In genomic region chr16:19113577-19114358, GRCh38 we compare ENCODE assay signal across 8 cellular contexts. TPM values are rescaled to one million over a fixed set of nuclear protein-coding genes. Genes with fewer than 3 reads are reported as not detected.
DNase-seq lines count a peak whose midpoint lies in the region; ATAC-seq and TF ChIP-seq lines count a peak whose summit lies in the region.

Gene ITPRIPL2, plus strand, starts transcription at chr16:19113964. Its CDS starts 498 bp downstream, at chr16:19114462.

- H3K27ac ChIP-seq in mammary epithelial cell (ENCODE audit: insufficient read depth, low read depth, low read length) = peak within 1 kb of the TSS; percentile 50

- intact Hi-C loops in mammary epithelial cell (cut with micrococcal nuclease) = no loop called here
- intact Hi-C loops in sciatic nerve (cut with DNase I) = no loop called here

- H3K27me3 ChIP-seq in NT2/D1 (ENCODE audit: insufficient read depth, insufficient read length) = peaks cover 3% of the 10 kb centered on the region
- no peaks in the 10 kb centered on the region for H3K27me3 ChIP-seq in mammary epithelial cell (ENCODE audit: insufficient read depth, low read length)
- H3K27me3 ChIP-seq in iPS-15b (ENCODE audit: control insufficient read depth, insufficient read depth, low read length) = peaks cover 16% of the 10 kb centered on the region

- no peak for TF ChIP-seq CTCF in mammary epithelial cell (conservative IDR thresholded peaks at IDR 0.05 in 1 of 2, IDR thresholded peaks at IDR 0.05 in 1 of 2; ENCODE audit: extremely low read depth in 1 of 2, insufficient read depth in 1 of 2, low read depth in 1 of 2, low read length in 2 of 2)

- H3K9ac ChIP-seq in NT2/D1 (ENCODE audit: insufficient read length, low read depth) = peak within 1 kb of the TSS; percentile 93
- H3K9ac ChIP-seq in mammary epithelial cell (ENCODE audit: insufficient read depth, low read length) = peak within 1 kb of the TSS; percentile 35
- no peak within 1 kb of the TSS for H3K9ac ChIP-seq in iPS-15b (ENCODE audit: low read depth, low read length)

- peak within 1 kb of the TSS; percentile 71 for H3K4me3 ChIP-seq in NT2/D1 (ENCODE audit: insufficient read length, low read depth)
- peak within 1 kb of the TSS; percentile 57 to 84 (median 74) for H3K4me3 ChIP-seq in mammary epithelial cell (replicated peaks in 1 of 3; ENCODE audit: insufficient read depth in 1 of 3, low read depth in 2 of 3, low read length in 3 of 3)
- peak within 1 kb of the TSS; percentile 47 for H3K4me3 ChIP-seq in iPS-15b (ENCODE audit: low read depth, low read length)

- H2AFZ ChIP-seq in mammary epithelial cell (ENCODE audit: low read depth, low read length) = peak within 1 kb of the TSS; percentile 96

- ATAC-seq in GM19455 (IDR thresholded peaks at IDR 0.05; ENCODE audit: unreplicated experiment) (peak; percentile 50), sciatic nerve (peak; percentile 93), GM21381 (IDR thresholded peaks at IDR 0.05; ENCODE audit: unreplicated experiment) (no peak), GM18517 (IDR thresholded peaks at IDR 0.05; ENCODE audit: unreplicated experiment) (no peak)

- peak; percentile 77 for DNase-seq in COLO829 (ENCODE audit: low spot score)
- no peak for DNase-seq in NT2/D1 (ENCODE audit: low read depth, low spot score)
- DNase-seq in mammary epithelial cell = peak; percentile 80
- DNase-seq in sciatic nerve (ENCODE audit: low spot score) = peak; percentile 91

- dilution Hi-C loops in mammary epithelial cell (cut with HindIII; ENCODE audit: low sequenced_read_pairs) = loop anchor here (5.0 kb wide), 1 partner anchor 99 kb away; no protein-coding TSS in a partner anchor

- H3K9me3 ChIP-seq in NT2/D1 (ENCODE audit: insufficient read depth, low read length) (no peaks in the 10 kb centered on the region; the same call in 1 of the 2 replicates), mammary epithelial cell (replicated peaks; ENCODE audit: insufficient read depth, low read length) (no peaks in the 10 kb centered on the region), iPS-15b (ENCODE audit: control insufficient read depth, insufficient read depth, low read length) (no peaks in the 10 kb centered on the region)

- H4K20me1 ChIP-seq in mammary epithelial cell (ENCODE audit: insufficient read depth, low read length) = no peaks in the 10 kb centered on the region

- H3K36me3 ChIP-seq in NT2/D1 (ENCODE audit: insufficient read depth, insufficient read length, low read length) = peaks cover 36% of the 10 kb centered on the region
- no peaks in the 10 kb centered on the region for H3K36me3 ChIP-seq in mammary epithelial cell (ENCODE audit: insufficient read depth, low read length)
- H3K36me3 ChIP-seq in iPS-15b (ENCODE audit: control insufficient read depth, insufficient read depth, low read length) = no peaks in the 10 kb centered on the region

- CTCF ChIA-PET in mammary epithelial cell (lab: Charles Lee; ENCODE audit: low non-redundant PET) = interaction anchor here (0.5 kb wide), 1 partner anchor 312 kb away, joined by 5 read pairs; no protein-coding TSS in a partner anchor

- BruUV-seq in mammary epithelial cell (replicated peaks; lab: Mats Ljungman, UMichigan) = TSS peak; percentile 26

- peaks cover 49% of the 10 kb centered on the region for H3K79me2 ChIP-seq in mammary epithelial cell (ENCODE audit: insufficient read depth, low read length)

- H3K4me2 ChIP-seq in mammary epithelial cell (ENCODE audit: insufficient read depth, low read depth, low read length) = peak within 1 kb of the TSS; percentile 99

- in situ Hi-C loops in mammary epithelial cell (cut with MboI; ENCODE audit: low sequenced_read_pairs in 2 of 2) = no loop called here

- WGBS in mammary epithelial cell (ENCODE audit: low coverage, missing lambda C conversion rate) = 0% methylated on average over 5 of the region's 74 CpGs

- H3K4me1 ChIP-seq in NT2/D1 (ENCODE audit: insufficient read depth, insufficient read length) = peaks cover 9% of the 10 kb centered on the region
- peaks cover 44% of the 10 kb centered on the region for H3K4me1 ChIP-seq in mammary epithelial cell (ENCODE audit: insufficient read depth, low read length)
- H3K4me1 ChIP-seq in iPS-15b (ENCODE audit: control insufficient read depth, insufficient read depth, low read length) = peaks cover 10% of the 10 kb centered on the region

RNA-seq across cellular contexts. Expression of gene ITPRIPL2, which starts in this region (rescaled TPM):
- total RNA-seq in mammary epithelial cell = 10 to 100 TPM; 44.0 to 53.3 TPM
- polyA plus RNA-seq in mammary epithelial cell = 12.9 TPM
- 27.9 TPM for polyA minus RNA-seq in mammary epithelial cell
- 57.6 TPM for total RNA-seq in sciatic nerve

Comparison
In these comparisons a context has a peak if more than half of its experiments do, and no peak if none do; other contexts are left out.
1. ATAC-seq: peak in GM19455 (single experiment) and sciatic nerve (single experiment); none in GM21381 (single experiment) and GM18517 (single experiment).
2. Peak in every context shown above with its lines, with median percentiles within 50 percentile points of each other: H3K4me3 ChIP-seq.